Comparison of ENCODE assay signal across 16 cellular contexts in the genomic region with DNA sequence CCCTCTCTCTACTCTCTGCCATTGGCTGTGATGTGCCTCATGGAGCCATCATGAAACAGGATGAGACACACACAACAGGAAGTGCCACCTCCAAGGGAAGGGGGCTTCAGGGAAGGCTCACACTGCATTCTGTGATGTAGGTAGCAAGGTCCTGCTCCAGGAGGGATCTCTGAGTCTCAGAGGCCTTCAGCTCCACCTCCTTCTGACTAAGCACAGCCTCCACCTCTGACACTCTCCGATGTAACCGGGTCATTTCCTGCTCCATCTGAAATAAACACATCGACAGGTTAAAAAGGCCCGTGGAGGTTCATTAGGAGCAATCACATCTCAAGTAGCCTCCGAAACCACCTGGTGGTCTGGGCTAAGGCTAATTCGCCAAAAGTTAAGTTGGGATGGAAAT.
DNase-seq lines count a peak whose midpoint lies in the region; ATAC-seq lines count a peak whose summit lies in the region.
"Had no signal": no experiment of that assay in that cellular context is flagged by ENCODE, and none has a peak within 500 bp of the region (broad histone marks: within the 10 kb centered on the region; RNA-seq: fewer than 3 reads in every experiment).

No MANE protein-coding gene starts in this region.

- POLR2A ChIA-PET in T-cell (lab: Charles Lee), result no interaction called here

- CTCF ChIA-PET in T-cell (lab: Charles Lee), result no interaction called here

- ATAC-seq in activated naive CD4-positive, alpha-beta T cell treated with anti-CD3 and anti-CD28 coated beads, Interleukin-2, amount 50 U/mL, for 72 hours, result no peak
- ATAC-seq in activated T-helper 17 cell treated with anti-CD3 and anti-CD28 coated beads, Interleukin-2, amount 50 U/mL, for 72 hours (replicated peaks), result peak; percentile 65
- no peak for ATAC-seq in T-cell (replicated peaks in 1 of 4)
- ATAC-seq: A549 had no signal

- H3K4me3 Mint-ChIP-seq in activated T-helper 17 cell treated with anti-CD3 and anti-CD28 coated beads, Interleukin-2, amount 50 U/mL, for 72 hours, result no peak overlapping the region
- no peak overlapping the region for H3K4me3 Mint-ChIP-seq in T-cell
- H3K4me3 Mint-ChIP-seq: CD4-positive, alpha-beta memory T cell had no signal

- peak overlapping the region; percentile 5 to 63 for H3K27ac Mint-ChIP-seq in activated naive CD4-positive, alpha-beta T cell treated with anti-CD3 and anti-CD28 coated beads, Interleukin-2, amount 50 U/mL, for 72 hours
- H3K27ac Mint-ChIP-seq in activated T-helper 17 cell treated with anti-CD3 and anti-CD28 coated beads, Interleukin-2, amount 50 U/mL, for 72 hours, result peak overlapping the region; percentile 72
- H3K27ac Mint-ChIP-seq in T-cell, result no peak overlapping the region

- DNase-seq in activated naive CD4-positive, alpha-beta T cell treated with anti-CD3 and anti-CD28 coated beads, Interleukin-2, amount 50 U/mL, for 72 hours (ENCODE audit: low spot score in 2 of 2), result no peak
- no peak for DNase-seq in activated naive CD4-positive, alpha-beta T cell treated with anti-CD3 and anti-CD28 coated beads, Interleukin-2, amount 50 U/mL, for 16 hours
- DNase-seq in HT1080 (ENCODE audit: low read depth) (peak; percentile 5), NCI-H1105 (lab: John Stamatoyannopoulos, UW) (no peak), T-cell (no peak), NCI-H2171 treated with DMSO at 0.1 percent for 48 hours (lab: John Stamatoyannopoulos, UW) (no peak)
- DNase-seq: DMS79 treated with DMSO at 0.1 percent for 48 hours, GDM1, H7, NCI-H1436, NCI-H1930, NCI-H526, PC-9 had no signal

- no peaks in the 10 kb centered on the region for H3K27me3 Mint-ChIP-seq in activated T-helper 17 cell treated with anti-CD3 and anti-CD28 coated beads, Interleukin-2, amount 50 U/mL, for 72 hours
- H3K27me3 Mint-ChIP-seq in T-cell, result no peaks in the 10 kb centered on the region
- H3K27me3 Mint-ChIP-seq: CD4-positive, alpha-beta memory T cell had no signal

- no peaks in the 10 kb centered on the region for H3K9me3 Mint-ChIP-seq in activated naive CD4-positive, alpha-beta T cell treated with anti-CD3 and anti-CD28 coated beads, Interleukin-2, amount 50 U/mL, for 72 hours
- H3K9me3 Mint-ChIP-seq in activated T-helper 17 cell treated with anti-CD3 and anti-CD28 coated beads, Interleukin-2, amount 50 U/mL, for 72 hours, result no peaks in the 10 kb centered on the region
- H3K9me3 Mint-ChIP-seq in T-cell, result peaks cover 0 to 8% (median 0%) of the 10 kb centered on the region in 3 donors

- H3K36me3 Mint-ChIP-seq in activated naive CD4-positive, alpha-beta T cell treated with anti-CD3 and anti-CD28 coated beads, Interleukin-2, amount 50 U/mL, for 72 hours, result peaks cover 8 to 38% of the 10 kb centered on the region in 2 donors
- H3K36me3 Mint-ChIP-seq in activated T-helper 17 cell treated with anti-CD3 and anti-CD28 coated beads, Interleukin-2, amount 50 U/mL, for 72 hours (ENCODE audit: low read depth), result peaks cover 22% of the 10 kb centered on the region
- H3K36me3 Mint-ChIP-seq in T-cell, result peaks cover 7% of the 10 kb centered on the region

- peaks cover 5% of the 10 kb centered on the region for H3K4me1 Mint-ChIP-seq in activated T-helper 17 cell treated with anti-CD3 and anti-CD28 coated beads, Interleukin-2, amount 50 U/mL, for 72 hours
- H3K4me1 Mint-ChIP-seq in T-cell, result peaks cover 0 to 2% (median 2%) of the 10 kb centered on the region in 3 donors

Comparison
In these comparisons a context has a peak if more than half of its experiments do, and no peak if none do; other contexts are left out.
1. H3K27ac Mint-ChIP-seq: peak in activated naive CD4-positive, alpha-beta T cell treated with anti-CD3 and anti-CD28 coated beads, Interleukin-2, amount 50 U/mL, for 72 hours (2 of 2) and activated T-helper 17 cell treated with anti-CD3 and anti-CD28 coated beads, Interleukin-2, amount 50 U/mL, for 72 hours (single experiment); none in T-cell (0 of 2).